In the genomic region with DNA sequence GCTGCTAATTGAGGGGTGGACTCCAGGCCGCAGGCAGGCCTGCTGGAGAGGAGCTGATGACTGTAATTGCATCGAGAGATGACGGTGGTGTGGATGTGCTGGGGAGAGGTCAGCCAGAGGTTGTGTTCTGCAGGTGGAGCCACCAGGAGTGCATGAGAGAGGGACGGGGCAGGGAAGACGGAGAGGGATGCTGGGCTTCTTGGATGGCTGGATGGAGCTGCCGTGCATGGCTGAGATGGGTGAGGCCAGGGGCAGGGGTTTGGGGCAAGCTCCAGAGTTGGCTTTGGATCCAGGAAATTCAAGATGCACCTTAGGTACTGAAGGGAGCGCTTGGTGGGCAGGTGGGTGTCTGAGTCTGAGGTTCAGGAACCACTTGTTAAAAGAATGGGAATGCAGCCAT, we compare ENCODE assay signal across 2 cellular contexts.
TF ChIP-seq lines count a peak whose summit lies in the region.

No MANE protein-coding gene starts in this region.

TF ChIP-seq in HepG2, 621 proteins besides CTCF, POLR2A, EP300 and RAD21 (continued from another document):
- TF ChIP-seq, protein P1, sequence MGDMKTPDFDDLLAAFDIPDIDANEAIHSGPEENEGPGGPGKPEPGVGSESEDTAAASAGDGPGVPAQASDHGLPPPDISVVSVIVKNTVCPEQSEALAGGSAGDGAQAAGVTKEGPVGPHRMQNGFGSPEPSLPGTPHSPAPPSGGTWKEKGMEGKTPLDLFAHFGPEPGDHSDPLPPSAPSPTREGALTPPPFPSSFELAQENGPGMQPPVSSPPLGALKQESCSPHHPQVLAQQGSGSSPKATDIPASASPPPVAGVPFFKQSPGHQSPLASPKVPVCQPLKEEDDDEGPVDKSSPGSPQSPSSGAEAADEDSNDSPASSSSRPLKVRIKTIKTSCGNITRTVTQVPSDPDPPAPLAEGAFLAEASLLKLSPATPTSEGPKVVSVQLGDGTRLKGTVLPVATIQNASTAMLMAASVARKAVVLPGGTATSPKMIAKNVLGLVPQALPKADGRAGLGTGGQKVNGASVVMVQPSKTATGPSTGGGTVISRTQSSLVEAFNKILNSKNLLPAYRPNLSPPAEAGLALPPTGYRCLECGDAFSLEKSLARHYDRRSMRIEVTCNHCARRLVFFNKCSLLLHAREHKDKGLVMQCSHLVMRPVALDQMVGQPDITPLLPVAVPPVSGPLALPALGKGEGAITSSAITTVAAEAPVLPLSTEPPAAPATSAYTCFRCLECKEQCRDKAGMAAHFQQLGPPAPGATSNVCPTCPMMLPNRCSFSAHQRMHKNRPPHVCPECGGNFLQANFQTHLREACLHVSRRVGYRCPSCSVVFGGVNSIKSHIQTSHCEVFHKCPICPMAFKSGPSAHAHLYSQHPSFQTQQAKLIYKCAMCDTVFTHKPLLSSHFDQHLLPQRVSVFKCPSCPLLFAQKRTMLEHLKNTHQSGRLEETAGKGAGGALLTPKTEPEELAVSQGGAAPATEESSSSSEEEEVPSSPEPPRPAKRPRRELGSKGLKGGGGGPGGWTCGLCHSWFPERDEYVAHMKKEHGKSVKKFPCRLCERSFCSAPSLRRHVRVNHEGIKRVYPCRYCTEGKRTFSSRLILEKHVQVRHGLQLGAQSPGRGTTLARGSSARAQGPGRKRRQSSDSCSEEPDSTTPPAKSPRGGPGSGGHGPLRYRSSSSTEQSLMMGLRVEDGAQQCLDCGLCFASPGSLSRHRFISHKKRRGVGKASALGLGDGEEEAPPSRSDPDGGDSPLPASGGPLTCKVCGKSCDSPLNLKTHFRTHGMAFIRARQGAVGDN (CRISPR knock-in tag; IDR thresholded peaks at IDR 0.05), result 0 out of 2 replicates have a peak, but pooled peaks have one; percentile 12
- TF ChIP-seq SOX13 (IDR thresholded peaks at IDR 0.05), result no peak
- no peak for TF ChIP-seq SOX13 (CRISPR knock-in tag; conservative IDR thresholded peaks at IDR 0.05 in 1 of 2, IDR thresholded peaks at IDR 0.05 in 1 of 2)
- TF ChIP-seq HNF4G (IDR thresholded peaks at IDR 0.05; ENCODE audit: borderline replicate concordance, low read depth, low read length), result no peak
- TF ChIP-seq HNF4G (CRISPR knock-in tag; IDR thresholded peaks at IDR 0.05; ENCODE audit: borderline replicate concordance, low read depth), result no peak
- peak; percentile 72 for TF ChIP-seq RBM22 (optimal IDR thresholded peaks at IDR 0.05; ENCODE audit: low read length)
- no peak for TF ChIP-seq ZNF597 (CRISPR knock-in tag; IDR thresholded peaks at IDR 0.05)
- no peak for TF ChIP-seq ARHGAP35 (CRISPR knock-in tag; IDR thresholded peaks at IDR 0.05; ENCODE audit: borderline replicate concordance)

TF ChIP-seq in WTC11, 78 proteins besides CTCF, POLR2A, EP300 and RAD21 (continued from another document):
- no peak for TF ChIP-seq PRDM15 (CRISPR knock-in tag; IDR thresholded peaks at IDR 0.05)
- TF ChIP-seq RORB (CRISPR knock-in tag; IDR thresholded peaks at IDR 0.05), result no peak
- no peak for TF ChIP-seq ESRRA (CRISPR knock-in tag; IDR thresholded peaks at IDR 0.05; ENCODE audit: borderline replicate concordance)
